Comparison of ENCODE assay signal across 9 cellular contexts in the genomic region with DNA sequence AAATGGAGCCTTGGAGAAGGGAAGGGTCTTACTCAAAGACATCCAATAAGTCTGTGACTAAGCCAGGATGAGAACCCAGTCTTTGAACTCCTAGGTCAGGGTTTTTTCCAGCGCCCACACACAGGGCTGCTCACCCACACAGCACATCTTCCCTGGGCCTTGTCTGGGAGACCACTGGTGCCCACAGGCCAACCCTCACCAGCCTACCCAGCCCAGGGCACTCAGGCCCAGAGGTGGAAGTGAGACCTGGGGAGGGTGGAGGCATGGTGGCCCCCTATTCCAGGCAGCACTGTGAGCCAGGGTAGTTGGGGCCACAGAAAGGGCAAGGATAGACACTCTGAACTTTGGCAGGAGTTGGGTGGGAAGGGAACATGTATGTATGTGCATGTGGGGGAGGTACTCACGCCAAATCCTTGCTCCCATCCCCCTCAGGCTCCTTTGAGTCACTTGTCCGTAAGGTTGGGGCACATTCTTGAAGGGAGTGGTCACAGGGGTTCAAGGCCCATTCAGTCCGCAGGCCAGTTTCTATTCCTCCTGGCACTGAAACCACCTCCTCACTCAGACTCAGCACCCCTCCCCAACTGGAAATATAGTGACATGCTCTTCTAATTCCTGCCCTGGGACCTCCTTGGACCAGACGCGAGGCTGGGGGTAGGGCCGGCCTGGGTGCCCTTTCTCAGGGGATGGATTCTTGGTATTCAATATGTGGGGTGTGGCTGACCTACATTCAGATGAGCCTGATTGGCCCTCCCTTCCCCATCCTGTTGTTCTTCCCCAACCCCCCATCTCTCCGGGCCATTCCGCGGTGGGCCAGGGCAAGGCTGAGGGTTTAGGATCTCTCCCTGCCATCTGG. TPM values are rescaled to one million over a fixed set of nuclear protein-coding genes. Genes with fewer than 3 reads are reported as not detected.
DNase-seq lines count a peak whose midpoint lies in the region; ATAC-seq and TF ChIP-seq lines count a peak whose summit lies in the region.
"Had no signal": no experiment of that assay in that cellular context is flagged by ENCODE, and none has a peak within 500 bp of the region (broad histone marks: within the 10 kb centered on the region; RNA-seq: fewer than 3 reads in every experiment).

No MANE protein-coding gene starts in this region.

- no peaks in the 10 kb centered on the region for H3K27me3 ChIP-seq in foreskin keratinocyte

- H3K27ac Mint-ChIP-seq in activated naive CD8-positive, alpha-beta T cell: no peak overlapping the region
- H3K27ac Mint-ChIP-seq in activated naive CD8-positive, alpha-beta T cell treated with anti-CD3 and anti-CD28 coated beads for 36 hours: no peak overlapping the region
- peak overlapping the region; percentile 84 for H3K27ac Mint-ChIP-seq in type B pancreatic cell

- peak overlapping the region; percentile 29 for H3K4me3 ChIP-seq in Jurkat, Clone E6-1 (ENCODE audit: low read length)
- H3K4me3 ChIP-seq in foreskin fibroblast (ENCODE audit: low read depth in 1 of 2, low read length in 2 of 2): no peak overlapping the region

- H3K36me3 Mint-ChIP-seq in activated naive CD8-positive, alpha-beta T cell: no peaks in the 10 kb centered on the region
- H3K36me3 Mint-ChIP-seq in activated naive CD8-positive, alpha-beta T cell treated with anti-CD3 and anti-CD28 coated beads for 36 hours: no peaks in the 10 kb centered on the region
- no peaks in the 10 kb centered on the region for H3K36me3 Mint-ChIP-seq in type B pancreatic cell

- DNase-seq in activated naive CD8-positive, alpha-beta T cell treated with anti-CD3 and anti-CD28 coated beads for 36 hours: no peak
- DNase-seq in Jurkat, Clone E6-1 (ENCODE audit: low read depth, low spot score): no peak
- DNase-seq in foreskin keratinocyte (no peak), type B pancreatic cell (ENCODE audit: extremely low spot score, unreplicated experiment) (no peak), foreskin fibroblast (no peak), NCI-H187 treated with DMSO at 0.1 percent for 48 hours (lab: John Stamatoyannopoulos, UW) (no peak), activated gamma-delta T cell (lab: John Stamatoyannopoulos, UW) (no peak)

- TF ChIP-seq CTCF in foreskin keratinocyte (conservative IDR thresholded peaks at IDR 0.05) (no peak), type B pancreatic cell (conservative IDR thresholded peaks at IDR 0.05) (no peak), foreskin fibroblast (IDR thresholded peaks at IDR 0.05; ENCODE audit: low read depth, low read length) (no peak)

- H3K27me3 Mint-ChIP-seq in activated naive CD8-positive, alpha-beta T cell: peaks cover 3% of the 10 kb centered on the region
- H3K27me3 Mint-ChIP-seq in activated naive CD8-positive, alpha-beta T cell treated with anti-CD3 and anti-CD28 coated beads for 36 hours: peaks cover 13% of the 10 kb centered on the region
- H3K27me3 Mint-ChIP-seq in type B pancreatic cell: peaks cover 13% of the 10 kb centered on the region

- peak; percentile 5 for ATAC-seq in foreskin keratinocyte

- no peak overlapping the region for H3K27ac ChIP-seq in foreskin keratinocyte

- H3K4me3 Mint-ChIP-seq in activated naive CD8-positive, alpha-beta T cell: peak overlapping the region; percentile 60
- no peak overlapping the region for H3K4me3 Mint-ChIP-seq in activated naive CD8-positive, alpha-beta T cell treated with anti-CD3 and anti-CD28 coated beads for 36 hours
- H3K4me3 Mint-ChIP-seq in type B pancreatic cell: peak overlapping the region; percentile 80

- H3K9me3 Mint-ChIP-seq in activated naive CD8-positive, alpha-beta T cell (ENCODE audit: low read depth): no peaks in the 10 kb centered on the region
- no peaks in the 10 kb centered on the region for H3K9me3 Mint-ChIP-seq in activated naive CD8-positive, alpha-beta T cell treated with anti-CD3 and anti-CD28 coated beads for 36 hours
- H3K9me3 Mint-ChIP-seq in type B pancreatic cell: no peaks in the 10 kb centered on the region

- H3K4me1 Mint-ChIP-seq in activated naive CD8-positive, alpha-beta T cell (ENCODE audit: low read depth): peaks cover 6% of the 10 kb centered on the region
- peaks cover 8% of the 10 kb centered on the region for H3K4me1 Mint-ChIP-seq in activated naive CD8-positive, alpha-beta T cell treated with anti-CD3 and anti-CD28 coated beads for 36 hours
- peaks cover 10% of the 10 kb centered on the region for H3K4me1 Mint-ChIP-seq in type B pancreatic cell (ENCODE audit: unreplicated experiment)

- peaks cover 4% of the 10 kb centered on the region for H3K4me1 ChIP-seq in foreskin keratinocyte

RNA-seq across cellular contexts. Expression of a gene that starts 2.9 kb away (rescaled TPM):
- total RNA-seq in activated naive CD8-positive, alpha-beta T cell treated with anti-CD3 and anti-CD28 coated beads for 36 hours: not detected
- not detected for polyA plus RNA-seq in Jurkat, Clone E6-1 (2012; ENCODE audit: insufficient read depth, insufficient read length)
- 0.04 TPM in 1 of 2 replicates, not detected in the other for total RNA-seq in foreskin keratinocyte
- polyA plus RNA-seq in foreskin keratinocyte: 0.08 TPM in 1 of 2 replicates, not detected in the other
- 0.17 TPM in 1 of 2 replicates, not detected in the other for total RNA-seq in type B pancreatic cell (ENCODE audit: low replicate concordance)
- total RNA-seq: activated CD8-positive, alpha-beta memory T cell treated with anti-CD3 and anti-CD28 coated beads for 36 hours had no signal

RNA-seq across cellular contexts. Expression of a gene that starts 10.7 kb away (rescaled TPM):
- total RNA-seq in activated naive CD8-positive, alpha-beta T cell treated with anti-CD3 and anti-CD28 coated beads for 36 hours: 1 to 10 TPM; 5.7 TPM
- 3.3 TPM for polyA plus RNA-seq in Jurkat, Clone E6-1 (2012; ENCODE audit: insufficient read depth, insufficient read length)
- 12.1 and 15.0 TPM in 2 replicates for total RNA-seq in foreskin keratinocyte
- 8.4 and 10.2 TPM in 2 replicates for polyA plus RNA-seq in foreskin keratinocyte
- total RNA-seq in type B pancreatic cell (ENCODE audit: low replicate concordance): 4.7 and 4.9 TPM in 2 replicates

RNA-seq across cellular contexts. Expression of a gene that starts 44.5 kb away (rescaled TPM):
- 10 to 100 TPM; 86.7 to 89.6 TPM for total RNA-seq in activated naive CD8-positive, alpha-beta T cell treated with anti-CD3 and anti-CD28 coated beads for 36 hours
- polyA plus RNA-seq in Jurkat, Clone E6-1 (2012; ENCODE audit: insufficient read depth, insufficient read length): 76.9 TPM
- total RNA-seq in foreskin keratinocyte (51.0 and 54.5 TPM in 2 replicates), type B pancreatic cell (ENCODE audit: low replicate concordance) (108 and 129 TPM in 2 replicates)
- polyA plus RNA-seq in foreskin keratinocyte: 19.2 and 21.4 TPM in 2 replicates

RNA-seq across cellular contexts. Expression of a gene that starts 54.2 kb away (rescaled TPM):
- total RNA-seq in activated naive CD8-positive, alpha-beta T cell treated with anti-CD3 and anti-CD28 coated beads for 36 hours: 10 to 100 TPM; 64.0 to 68.5 TPM
- 129 TPM for polyA plus RNA-seq in Jurkat, Clone E6-1 (2012; ENCODE audit: insufficient read depth, insufficient read length)
- total RNA-seq in foreskin keratinocyte (70.9 and 71.2 TPM in 2 replicates), type B pancreatic cell (ENCODE audit: low replicate concordance) (47.1 and 57.9 TPM in 2 replicates)
- polyA plus RNA-seq in foreskin keratinocyte: 86.7 and 95.1 TPM in 2 replicates
